ENCODE assay signal across 15 cellular contexts in the genomic region with DNA sequence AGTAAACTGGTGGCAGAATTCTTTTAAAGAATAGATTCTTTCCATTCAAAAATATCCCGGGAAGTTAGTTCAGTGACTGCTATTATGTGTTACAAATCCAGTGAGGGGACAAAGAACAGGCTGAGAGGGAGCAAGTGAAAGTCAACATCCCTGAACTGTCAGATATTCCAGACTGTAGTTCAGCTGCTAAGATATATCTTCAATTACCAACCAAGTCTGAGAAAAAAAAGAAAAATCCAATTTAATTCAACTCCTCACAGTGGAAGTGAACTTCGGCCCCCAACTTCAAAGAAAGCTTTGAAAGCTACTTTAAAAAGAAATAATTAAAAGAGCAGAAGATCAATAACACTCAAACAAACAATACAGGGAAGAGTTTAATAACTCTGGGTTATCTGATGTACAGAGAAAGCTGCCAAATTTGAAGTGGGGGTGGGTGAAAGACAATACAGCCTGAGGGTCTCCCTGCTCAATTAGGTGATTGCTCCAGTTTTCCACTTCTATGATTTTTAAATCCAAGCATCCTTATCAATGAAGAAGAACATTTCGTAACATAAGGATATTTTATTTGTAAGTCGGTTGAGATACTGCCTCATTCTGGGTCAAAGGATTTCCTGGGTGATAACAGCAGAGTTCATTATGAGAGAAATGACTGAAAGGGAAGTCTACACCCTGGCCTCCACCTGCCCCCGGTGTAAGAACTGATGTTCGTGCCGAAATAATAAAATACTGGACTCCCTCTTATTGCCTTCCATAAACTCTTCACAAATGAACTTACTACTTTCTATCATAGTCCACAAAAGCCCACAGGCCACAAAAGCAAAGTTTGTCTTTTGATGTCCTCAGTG.
DNase-seq lines count a peak whose midpoint lies in the region; ATAC-seq and TF ChIP-seq lines count a peak whose summit lies in the region.
"Had no signal": no experiment of that assay in that cellular context is flagged by ENCODE, and none has a peak within 500 bp of the region (broad histone marks: within the 10 kb centered on the region; RNA-seq: fewer than 3 reads in every experiment).

No MANE protein-coding gene starts in this region.

- no peak for TF ChIP-seq CTCF in HEK293 (tag by site-specific recombination; IDR thresholded peaks at IDR 0.05)
- TF ChIP-seq CTCF in VCaP (conservative IDR thresholded peaks at IDR 0.05), result no peak
- TF ChIP-seq CTCF in mucosa of descending colon (IDR thresholded peaks at IDR 0.05), result no peak
- TF ChIP-seq CTCF in transverse colon (IDR thresholded peaks at IDR 0.05), result no peak

- TF ChIP-seq POLR2A in transverse colon (IDR thresholded peaks at IDR 0.05), result no peak

- intact Hi-C loops in mucosa of descending colon (cut with DNase I, micrococcal nuclease) (no loop called here), transverse colon (cut with DNase I; ENCODE audit: low total_unique reads) (no loop called here)

- CTCF ChIA-PET in HEK293 (lab: Yijun Ruan, JAX), result interaction anchor here (1.2 kb wide), 1 partner anchor 131 kb away, joined by 5 read pairs; no protein-coding TSS in a partner anchor

- H3K4me3 ChIP-seq in HEK293 (ENCODE audit: low read depth, low read length), result no peak overlapping the region
- no peak overlapping the region for H3K4me3 ChIP-seq in mucosa of descending colon
- no peak overlapping the region for H3K4me3 ChIP-seq in transverse colon
- H3K4me3 ChIP-seq: GM12878 had no signal

- H3K36me3 Mint-ChIP-seq in activated T-helper 17 cell treated with anti-CD3 and anti-CD28 coated beads, Interleukin-2, amount 50 U/mL, for 72 hours (ENCODE audit: low read depth), result no peaks in the 10 kb centered on the region

- H3K36me3 ChIP-seq in HEK293 (ENCODE audit: control insufficient read depth in 2 of 2, insufficient read depth in 1 of 2, low read length in 2 of 2) (no peaks in the 10 kb centered on the region), mucosa of descending colon (ENCODE audit: low read depth) (no peaks in the 10 kb centered on the region), transverse colon (no peaks in the 10 kb centered on the region)

- H3K27ac Mint-ChIP-seq in activated T-helper 17 cell treated with anti-CD3 and anti-CD28 coated beads, Interleukin-2, amount 50 U/mL, for 72 hours, result no peak overlapping the region
- H3K27ac Mint-ChIP-seq: B cell; CD4-positive, alpha-beta T cell; H9 had no signal

- H3K4me1 ChIP-seq in HEK293 (ENCODE audit: control insufficient read depth, insufficient read depth, low read length) (peaks cover 4% of the 10 kb centered on the region; the same call in 1 of the 2 replicates), mucosa of descending colon (ENCODE audit: low read depth) (no peaks in the 10 kb centered on the region), transverse colon (peaks cover 0 to 10% (median 6%) of the 10 kb centered on the region in 4 donors)

- in situ Hi-C loops in transverse colon (cut with MboI; ENCODE audit: low pct_ligation_motif_present in 1 of 4, low pct_unique_long_range_greater_than_20kb in 1 of 4, low sequenced_read_pairs in 3 of 4), result no loop called here

- no peaks in the 10 kb centered on the region for H3K9me3 Mint-ChIP-seq in activated T-helper 17 cell treated with anti-CD3 and anti-CD28 coated beads, Interleukin-2, amount 50 U/mL, for 72 hours
- H3K9me3 Mint-ChIP-seq: CD4-positive, alpha-beta T cell; H9 had no signal

- H3K27me3 Mint-ChIP-seq in activated T-helper 17 cell treated with anti-CD3 and anti-CD28 coated beads, Interleukin-2, amount 50 U/mL, for 72 hours, result peaks cover 27% of the 10 kb centered on the region

- POLR2A ChIA-PET in HEK293 (lab: Yijun Ruan, JAX), result no interaction called here

- 44 to 61% methylated on average over 7 of the region's 7 CpGs for WGBS in transverse colon (ENCODE audit: low coverage in 1 of 2), 2 donors

- TF ChIP-seq EP300 in transverse colon (IDR thresholded peaks at IDR 0.05; ENCODE audit: low read depth), result no peak

- ATAC-seq in mucosa of descending colon, result peak; percentile 73
- no peak for ATAC-seq in activated T-helper 17 cell treated with anti-CD3 and anti-CD28 coated beads, Interleukin-2, amount 50 U/mL, for 72 hours (replicated peaks)
- ATAC-seq: GM12878 had no signal

- no peaks in the 10 kb centered on the region for H3K9me3 ChIP-seq in HEK293 (ENCODE audit: control insufficient read depth, insufficient read depth, low read depth, low read length)
- H3K9me3 ChIP-seq in mucosa of descending colon, result no peaks in the 10 kb centered on the region
- no peaks in the 10 kb centered on the region for H3K9me3 ChIP-seq in transverse colon

- DNase-seq in mucosa of descending colon (no peak), transverse colon (peak; percentile 11), NCI-H226 (no peak), Ammon's horn (ENCODE audit: low spot score) (no peak)
- DNase-seq: ACHN; C1 segment of cervical spinal cord; CD4-positive, alpha-beta T cell; DMS79; GOT3; H9 had no signal

- no peaks in the 10 kb centered on the region for H3K27me3 ChIP-seq in transverse colon

- no peak overlapping the region for H3K4me3 Mint-ChIP-seq in activated T-helper 17 cell treated with anti-CD3 and anti-CD28 coated beads, Interleukin-2, amount 50 U/mL, for 72 hours
- H3K4me3 Mint-ChIP-seq: B cell; CD4-positive, alpha-beta T cell; H9 had no signal

- no peak overlapping the region for H3K27ac ChIP-seq in HEK293 (ENCODE audit: extremely low read depth, low read depth, low read length)
- H3K27ac ChIP-seq in VCaP, result peak overlapping the region; percentile 17
- peak overlapping the region in 1 of 4 donors; percentile 24 for H3K27ac ChIP-seq in transverse colon

- H3K4me1 Mint-ChIP-seq in activated T-helper 17 cell treated with anti-CD3 and anti-CD28 coated beads, Interleukin-2, amount 50 U/mL, for 72 hours, result no peaks in the 10 kb centered on the region
- H3K4me1 Mint-ChIP-seq: B cell, H9 had no signal

TF ChIP-seq in HEK293, 187 proteins besides CTCF, POLR2A, EP300 and RAD21:
- TF ChIP-seq TCF7L2 (IDR thresholded peaks at IDR 0.05; ENCODE audit: borderline replicate concordance, low read depth, low read length), result peak; percentile 74
- TF ChIP-seq ZNF2 (tag by site-specific recombination; IDR thresholded peaks at IDR 0.05), result no peak
- TF ChIP-seq ZNF19 (tag by site-specific recombination; IDR thresholded peaks at IDR 0.05; ENCODE audit: low read depth), result no peak
